Comparison of ENCODE assay signal across 23 cellular contexts in the genomic region with DNA sequence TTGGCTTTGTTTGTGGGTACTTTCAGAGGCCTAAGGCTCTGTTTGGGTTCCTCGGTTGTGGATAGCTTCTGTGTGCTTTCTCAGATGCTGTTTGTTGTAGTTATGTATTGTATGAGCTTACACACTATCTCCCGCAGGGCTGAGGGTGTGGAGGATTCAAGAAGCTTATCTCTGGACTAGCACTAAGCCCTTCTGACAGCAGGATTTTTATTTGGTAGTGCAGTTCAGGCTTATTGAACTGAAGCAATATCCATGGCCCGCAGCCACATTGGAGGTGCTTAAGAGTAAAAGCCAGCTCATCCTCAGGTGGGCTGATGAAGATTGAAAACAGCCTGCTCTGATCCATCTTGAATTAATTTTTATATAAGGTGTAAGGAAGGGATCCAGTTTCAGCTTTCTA.
"Had no signal": no experiment of that assay in that cellular context is flagged by ENCODE, and none has a peak within 500 bp of the region (broad histone marks: within the 10 kb centered on the region; RNA-seq: fewer than 3 reads in every experiment).

No MANE protein-coding gene starts in this region.

- H3K4me1 ChIP-seq: left lung, lower lobe of right lung, right atrium auricular region, right lobe of liver, suprapubic skin, tibial artery, upper lobe of right lung had no signal

- H3K36me3 ChIP-seq: left lung, lower lobe of right lung, ovary, right atrium auricular region, right lobe of liver, suprapubic skin, thoracic aorta, tibial artery, upper lobe of right lung had no signal

- H3K27me3 ChIP-seq: left lung, ovary, right atrium auricular region, right lobe of liver, suprapubic skin, tibial artery, upper lobe of right lung had no signal

- H3K27me3 Mint-ChIP-seq: progenitor cell of endocrine pancreas had no signal

- H3K27ac Mint-ChIP-seq: natural killer cell; nephron progenitor cell; progenitor cell of endocrine pancreas; stimulated activated naive CD8-positive, alpha-beta T cell treated with anti-CD3 and anti-CD28 coated beads, Interleukin-15, Interleukin-2, amounts not matched to agents 100 ng/mL and 50 ng/mL, for 24 hours had no signal

- H3K9me3 ChIP-seq: left lung, lower lobe of right lung, ovary, right atrium auricular region, right lobe of liver, suprapubic skin, thoracic aorta, tibial artery, upper lobe of right lung had no signal

- H3K4me2 ChIP-seq: smooth muscle cell had no signal

- H3K4me1 Mint-ChIP-seq: natural killer cell had no signal

- H3K4me3 Mint-ChIP-seq: natural killer cell; nephron progenitor cell; stimulated activated naive CD8-positive, alpha-beta T cell treated with anti-CD3 and anti-CD28 coated beads, Interleukin-15, Interleukin-2, amounts not matched to agents 100 ng/mL and 50 ng/mL, for 24 hours had no signal

- H3K36me3 Mint-ChIP-seq: natural killer cell had no signal

- DNase-seq: hippocampal formation; kidney; left colon; left lung; lower lobe of right lung; mammary epithelial cell; mesenchymal stem cell; natural killer cell; nephron progenitor cell; ovary; right lobe of liver; stimulated activated CD4-positive, alpha-beta T cell treated with anti-CD3 and anti-CD28 coated beads, Interleukin-2, amount 100 ng/mL, for 24 hours; stimulated activated CD4-positive, alpha-beta T cell treated with anti-CD3 and anti-CD28 coated beads, Interleukin-4, amount 100 ng/mL, for 1 hour; stimulated activated naive CD4-positive, alpha-beta T cell; tibial artery; trophoblast cell; upper lobe of right lung had no signal

- H3K27ac ChIP-seq: left lung, lower lobe of right lung, ovary, right atrium auricular region, right lobe of liver, suprapubic skin, thoracic aorta, tibial artery, upper lobe of right lung had no signal

- ATAC-seq: left colon, left lung, lower lobe of right lung, natural killer cell, right lobe of liver, upper lobe of right lung had no signal

- H3K4me3 ChIP-seq: left lung, lower lobe of right lung, ovary, right atrium auricular region, right lobe of liver, smooth muscle cell, suprapubic skin, thoracic aorta, tibial artery, upper lobe of right lung had no signal

- H3K9me3 Mint-ChIP-seq: natural killer cell; stimulated activated naive CD8-positive, alpha-beta T cell treated with anti-CD3 and anti-CD28 coated beads, Interleukin-15, Interleukin-2, amounts not matched to agents 100 ng/mL and 50 ng/mL, for 24 hours had no signal
